In genomic region chr3:136919799-136920580, GRCh38 we compare ENCODE assay signal across 10 cellular contexts. TPM values are rescaled to one million over a fixed set of nuclear protein-coding genes. Genes with fewer than 3 reads are reported as not detected.
DNase-seq lines count a peak whose midpoint lies in the region; ATAC-seq, FAIRE-seq and TF ChIP-seq lines count a peak whose summit lies in the region.
"Had no signal": no experiment of that assay in that cellular context is flagged by ENCODE, and none has a peak within 500 bp of the region (broad histone marks: within the 10 kb centered on the region; RNA-seq: fewer than 3 reads in every experiment).

No MANE protein-coding gene starts in this region.

- H3K36me3 ChIP-seq in DND-41 (ENCODE audit: insufficient read depth, low read length), result no peaks in the 10 kb centered on the region
- H3K36me3 ChIP-seq in keratinocyte (ENCODE audit: control insufficient read depth in 2 of 2, extremely low read depth in 1 of 2, insufficient read depth in 2 of 2, low read length in 2 of 2), result no peaks in the 10 kb centered on the region
- no peaks in the 10 kb centered on the region for H3K36me3 ChIP-seq in smooth muscle cell (ENCODE audit: low read depth)

- H3F3A ChIP-seq in smooth muscle cell (ENCODE audit: low read depth), result no peaks in the 10 kb centered on the region

- H3K4me3 ChIP-seq in DND-41 (ENCODE audit: low read depth in 1 of 2, low read length in 2 of 2), result no peak overlapping the region
- H3K4me3 ChIP-seq in keratinocyte (ENCODE audit: control insufficient read depth in 2 of 3, extremely low read depth in 1 of 3, insufficient read depth in 2 of 3, low read depth in 1 of 3, low read length in 3 of 3), result no peak overlapping the region
- H3K4me3 ChIP-seq in smooth muscle cell, result no peak overlapping the region

- H3K9ac ChIP-seq in DND-41 (ENCODE audit: low read depth, low read length) (no peak overlapping the region), keratinocyte (ENCODE audit: control insufficient read depth, extremely low read depth, insufficient read depth, low read length) (no peak overlapping the region), smooth muscle cell (ENCODE audit: low read depth) (no peak overlapping the region)

- peak; percentile 91 for ATAC-seq in DND-41 (ENCODE audit: insufficient read depth, low read depth)
- ATAC-seq in GM19043 (IDR thresholded peaks at IDR 0.05; ENCODE audit: low read depth, unreplicated experiment), result peak; percentile 70
- no peak for ATAC-seq in HG02885 (IDR thresholded peaks at IDR 0.05; ENCODE audit: poor library complexity, unreplicated experiment)

- H3K9me3 Mint-ChIP-seq in T-helper 1 cell treated with Interleukin-12 subunit alpha and Interleukin-12 subunit beta and Interleukin-4 antibody, amounts not matched to agents 30 μg/mL and 1 μg/mL, for 36 hours, result peaks cover 7% of the 10 kb centered on the region

- H3K9me3 ChIP-seq in DND-41 (ENCODE audit: insufficient read depth, low read length, severe bottlenecking) (no peaks in the 10 kb centered on the region), keratinocyte (ENCODE audit: control insufficient read depth, low read depth, low read length) (no peaks in the 10 kb centered on the region), smooth muscle cell (replicated peaks; ENCODE audit: low read depth) (no peaks in the 10 kb centered on the region)

- DNase-seq in DND-41, result no peak
- DNase-seq in keratinocyte (ENCODE audit: low read depth, low spot score), result no peak
- no peak for DNase-seq in smooth muscle cell (lab: John Stamatoyannopoulos, UW; ENCODE audit: unreplicated experiment)
- DNase-seq in AML-193 (lab: John Stamatoyannopoulos, UW), result no peak
- no peak for DNase-seq in SW480 (ENCODE audit: low spot score)
- DNase-seq: cortex of kidney, NCI-H82 had no signal

- H3K4me2 ChIP-seq in DND-41 (ENCODE audit: insufficient read depth, low read length), result peak overlapping the region; percentile 48
- H3K4me2 ChIP-seq in keratinocyte (ENCODE audit: control insufficient read depth, extremely low read depth, insufficient read depth, low read depth, low read length), result peak overlapping the region; percentile 25
- H3K4me2 ChIP-seq in smooth muscle cell, result no peak overlapping the region

- no peaks in the 10 kb centered on the region for H3K27me3 Mint-ChIP-seq in T-helper 1 cell treated with Interleukin-12 subunit alpha and Interleukin-12 subunit beta and Interleukin-4 antibody, amounts not matched to agents 30 μg/mL and 1 μg/mL, for 36 hours (ENCODE audit: low read depth)

- H3K36me3 Mint-ChIP-seq in T-helper 1 cell treated with Interleukin-12 subunit alpha and Interleukin-12 subunit beta and Interleukin-4 antibody, amounts not matched to agents 30 μg/mL and 1 μg/mL, for 36 hours (ENCODE audit: low read depth), result peaks cover 23% of the 10 kb centered on the region

- H4K20me1 ChIP-seq in DND-41 (ENCODE audit: insufficient read depth, low read length), result peaks cover 14% of the 10 kb centered on the region
- no peaks in the 10 kb centered on the region for H4K20me1 ChIP-seq in keratinocyte (ENCODE audit: control insufficient read depth, extremely low read depth, insufficient read depth, low read length)
- H4K20me1 ChIP-seq in smooth muscle cell (ENCODE audit: low read depth), result peaks cover 54% of the 10 kb centered on the region

- H3K79me2 ChIP-seq in DND-41 (ENCODE audit: insufficient read depth, low read length) (peaks cover 98% of the 10 kb centered on the region), keratinocyte (ENCODE audit: control insufficient read depth, insufficient read depth, low read length) (peaks cover 65% of the 10 kb centered on the region), smooth muscle cell (ENCODE audit: low read depth) (peaks cover 95% of the 10 kb centered on the region)

- peaks cover 51% of the 10 kb centered on the region for H3K4me1 ChIP-seq in DND-41 (ENCODE audit: insufficient read depth, low read length)
- H3K4me1 ChIP-seq in keratinocyte (ENCODE audit: control insufficient read depth, extremely low read depth, insufficient read depth, low read length), result peaks cover 7% of the 10 kb centered on the region
- no peaks in the 10 kb centered on the region for H3K4me1 ChIP-seq in smooth muscle cell (ENCODE audit: low read depth)

- peak overlapping the region; percentile 52 for H3K4me3 Mint-ChIP-seq in T-helper 1 cell treated with Interleukin-12 subunit alpha and Interleukin-12 subunit beta and Interleukin-4 antibody, amounts not matched to agents 30 μg/mL and 1 μg/mL, for 36 hours

- TF ChIP-seq CTCF in DND-41 (IDR thresholded peaks at IDR 0.05; ENCODE audit: borderline replicate concordance, extremely low read depth, low read length, poor library complexity, severe bottlenecking) (no peak), keratinocyte (optimal IDR thresholded peaks at IDR 0.05 in 1 of 3, IDR thresholded peaks at IDR 0.05 in 1 of 3, conservative IDR thresholded peaks at IDR 0.05 in 1 of 3; ENCODE audit: extremely low read depth in 1 of 3, insufficient read depth in 2 of 3, low read length in 3 of 3) (no peak), smooth muscle cell (IDR thresholded peaks at IDR 0.05; ENCODE audit: borderline replicate concordance, insufficient read depth, poor library complexity, severe bottlenecking) (no peak)

- dilution Hi-C loops in keratinocyte (cut with MboI; ENCODE audit: extremely low pct_ligation_motif_present, low sequenced_read_pairs), result no loop called here

- H3K27me3 ChIP-seq in DND-41 (ENCODE audit: insufficient read depth, low read length, poor library complexity), result no peaks in the 10 kb centered on the region
- no peaks in the 10 kb centered on the region for H3K27me3 ChIP-seq in keratinocyte (ENCODE audit: control insufficient read depth, extremely low read depth, insufficient read depth, low read length)
- H3K27me3 ChIP-seq in smooth muscle cell (ENCODE audit: low read depth), result no peaks in the 10 kb centered on the region

- H2AFZ ChIP-seq in DND-41 (ENCODE audit: low read depth, low read length), result no peak overlapping the region
- no peak overlapping the region for H2AFZ ChIP-seq in keratinocyte (ENCODE audit: control insufficient read depth, low read length)
- no peak overlapping the region for H2AFZ ChIP-seq in smooth muscle cell (ENCODE audit: low read depth)

- peaks cover 57% of the 10 kb centered on the region for H3K4me1 Mint-ChIP-seq in T-helper 1 cell treated with Interleukin-12 subunit alpha and Interleukin-12 subunit beta and Interleukin-4 antibody, amounts not matched to agents 30 μg/mL and 1 μg/mL, for 36 hours (ENCODE audit: low read depth)

- H3K27ac ChIP-seq in DND-41 (ENCODE audit: low read length), result peak overlapping the region; percentile 68
- no peak overlapping the region for H3K27ac ChIP-seq in keratinocyte (ENCODE audit: control insufficient read depth, insufficient read depth, low read length)
- H3K27ac ChIP-seq in smooth muscle cell (ENCODE audit: low read depth), result no peak overlapping the region

- peak overlapping the region; percentile 82 for H3K27ac Mint-ChIP-seq in T-helper 1 cell treated with Interleukin-12 subunit alpha and Interleukin-12 subunit beta and Interleukin-4 antibody, amounts not matched to agents 30 μg/mL and 1 μg/mL, for 36 hours

- FAIRE-seq in keratinocyte (lab: Jason Lieb, UNC), result peak; percentile 79

- 82% methylated on average over 1 of the region's 1 CpG for WGBS in smooth muscle cell (ENCODE audit: low lambda C conversion rate)

- H3K9me1 ChIP-seq in keratinocyte (ENCODE audit: control insufficient read depth, extremely low read depth, insufficient read depth, low read length), result no peaks in the 10 kb centered on the region

RNA-seq across cellular contexts. Expression of gene IL20RB, which starts 37.8 kb away (rescaled TPM):
- polyA plus RNA-seq in keratinocyte (192 to 319 TPM (median 239 TPM) in 3 replicates), smooth muscle cell (1.7 and 3.1 TPM in 2 replicates)
- 184 TPM for polyA plus RNA-seq in keratinocyte (2011; ENCODE audit: low read depth)
- 225 and 262 TPM in 2 replicates for polyA plus RNA-seq in keratinocyte (2011; cell fraction: cytosol; rRNA removed)
- polyA plus RNA-seq in keratinocyte (2011; cell fraction: nucleus; rRNA removed), result 370 and 408 TPM in 2 replicates
- 146 and 323 TPM in 2 replicates for polyA plus RNA-seq in keratinocyte (2012; ENCODE audit: low replicate concordance)
- 130 to 258 TPM (median 162 TPM) in 3 replicates for polyA minus RNA-seq in keratinocyte
- polyA minus RNA-seq in keratinocyte (2011; cell fraction: cytosol; rRNA and poly(A)+ RNA removed), result 91.5 TPM
- polyA minus RNA-seq in keratinocyte (2011; cell fraction: nucleus; rRNA and poly(A)+ RNA removed), result 103 and 179 TPM in 2 replicates
- total RNA-seq in smooth muscle cell, result 0.31 and 1.7 TPM in 2 replicates

RNA-seq across cellular contexts. Expression of gene NCK1, which starts 58.0 kb away (rescaled TPM):
- polyA plus RNA-seq in keratinocyte (35.8 to 57.9 TPM (median 44.2 TPM) in 3 replicates), smooth muscle cell (21.1 and 23.6 TPM in 2 replicates)
- polyA plus RNA-seq in keratinocyte (2011; ENCODE audit: low read depth), result 22.1 TPM
- polyA plus RNA-seq in keratinocyte (2011; cell fraction: cytosol; rRNA removed), result 36.1 and 68.3 TPM in 2 replicates
- 53.4 and 74.9 TPM in 2 replicates for polyA plus RNA-seq in keratinocyte (2011; cell fraction: nucleus; rRNA removed)
- 26.6 and 37.2 TPM in 2 replicates for polyA plus RNA-seq in keratinocyte (2012; ENCODE audit: low replicate concordance)
- polyA minus RNA-seq in keratinocyte, result 5.1 to 43.1 TPM (median 40.4 TPM) in 3 replicates
- polyA minus RNA-seq in keratinocyte (2011; cell fraction: cytosol; rRNA and poly(A)+ RNA removed), result 28.0 TPM
- 26.8 and 61.1 TPM in 2 replicates for polyA minus RNA-seq in keratinocyte (2011; cell fraction: nucleus; rRNA and poly(A)+ RNA removed)
- total RNA-seq in smooth muscle cell, result 41.8 and 59.2 TPM in 2 replicates

Comparison
In these comparisons a context has a peak if more than half of its experiments do, and no peak if none do; other contexts are left out.
1. RNA of gene IL20RB, which starts 37.8 kb away (polyA plus RNA-seq): 146 to 408 TPM in keratinocyte; 1.7 to 3.1 TPM in smooth muscle cell; every median in the first group is over 10 times any median in the second.